ENCODE assay signal across 23 cellular contexts in genomic region chr12:20445693-20446092, GRCh38.
DNase-seq lines count a peak whose midpoint lies in the region; ATAC-seq and TF ChIP-seq lines count a peak whose summit lies in the region.
"Had no signal": no experiment of that assay in that cellular context is flagged by ENCODE, and none has a peak within 500 bp of the region (broad histone marks: within the 10 kb centered on the region; RNA-seq: fewer than 3 reads in every experiment).

No MANE protein-coding gene starts in this region.

- H2BK12ac ChIP-seq in mesenchymal stem cell (ENCODE audit: low read length in 2 of 2): no peak overlapping the region

- no peak for TF ChIP-seq POLR2A in gastroesophageal sphincter (IDR thresholded peaks at IDR 0.05)

- H3K4me3 ChIP-seq in cardiac fibroblast (replicated peaks in 1 of 2; ENCODE audit: low read depth in 2 of 2, low read length in 2 of 2): no peak overlapping the region
- no peak overlapping the region for H3K4me3 ChIP-seq in gastroesophageal sphincter
- no peak overlapping the region for H3K4me3 ChIP-seq in mesenchymal stem cell (ENCODE audit: insufficient read depth in 1 of 2, low read depth in 1 of 2, low read length in 2 of 2)
- H3K4me3 ChIP-seq in thoracic aorta: no peak overlapping the region
- H3K4me3 ChIP-seq: ovary, PC-9, right lobe of liver had no signal

- H4K8ac ChIP-seq in mesenchymal stem cell (ENCODE audit: low read length): no peak overlapping the region

- ATAC-seq in gastroesophageal sphincter (peak; percentile 59), thoracic aorta (ENCODE audit: insufficient number of reproducible peaks, low FRiP score, low read depth) (no peak), GM18870 (IDR thresholded peaks at IDR 0.05; ENCODE audit: unreplicated experiment) (no peak)
- ATAC-seq: left lobe of liver; natural killer cell treated with Interleukin-12 subunit alpha and Interleukin-12 subunit beta and Interleukin-15 and Interleukin-18, amount 100 ng/mL, for 72 hours had no signal

- no peak for TF ChIP-seq EP300 in gastroesophageal sphincter (IDR thresholded peaks at IDR 0.05)

- H3K79me1 ChIP-seq in mesenchymal stem cell (replicated peaks; ENCODE audit: low read length, poor library complexity, severe bottlenecking): no peaks in the 10 kb centered on the region

- H3K4me1 ChIP-seq in gastroesophageal sphincter: peaks cover 10 to 83% (median 22%) of the 10 kb centered on the region in 3 donors
- H3K4me1 ChIP-seq in mesenchymal stem cell (ENCODE audit: control insufficient read depth, insufficient read depth, low read depth, low read length): no peaks in the 10 kb centered on the region
- H3K4me1 ChIP-seq in thoracic aorta (ENCODE audit: control insufficient read depth in 1 of 2, low read depth in 2 of 2): peaks cover 21 to 70% of the 10 kb centered on the region in 2 donors
- H3K4me1 ChIP-seq: right lobe of liver had no signal

- no peak overlapping the region for H3K4ac ChIP-seq in mesenchymal stem cell (ENCODE audit: low read depth in 1 of 2, low read length in 2 of 2)

- no peak overlapping the region for H2AFZ ChIP-seq in mesenchymal stem cell (ENCODE audit: low read depth, low read length)
- H2AFZ ChIP-seq: PC-9 had no signal

- no peak overlapping the region for H3K14ac ChIP-seq in mesenchymal stem cell (ENCODE audit: low read length in 2 of 2)

- H2BK5ac ChIP-seq in mesenchymal stem cell (ENCODE audit: low read depth, low read length, poor library complexity, severe bottlenecking): no peak overlapping the region

- H3K27ac ChIP-seq in gastroesophageal sphincter (peak overlapping the region in 3 of 4 donors; percentile 24 to 67 (median 39)), mesenchymal stem cell (ENCODE audit: low read length, poor library complexity, severe bottlenecking) (no peak overlapping the region), thoracic aorta (peak overlapping the region; percentile 51 to 53)
- H3K27ac ChIP-seq: ovary, PC-9, right lobe of liver had no signal

- 33 to 46% methylated on average over 3 to 4 of the region's 4 CpGs for WGBS in gastroesophageal sphincter (ENCODE audit: low coverage in 1 of 2), 2 donors
- WGBS in mesenchymal stem cell: 100% methylated on average over 1 of the region's 4 CpGs

- no peak overlapping the region for H3K18ac ChIP-seq in mesenchymal stem cell (ENCODE audit: low read depth in 1 of 2, low read length in 2 of 2)

- no peak overlapping the region for H3K23ac ChIP-seq in mesenchymal stem cell (ENCODE audit: low read length in 2 of 2)

- no peak for TF ChIP-seq CTCF in cardiac fibroblast (IDR thresholded peaks at IDR 0.05; ENCODE audit: low read depth, low read length)
- no peak for TF ChIP-seq CTCF in gastroesophageal sphincter (IDR thresholded peaks at IDR 0.05)
- no peak for TF ChIP-seq CTCF in thoracic aorta (IDR thresholded peaks at IDR 0.05)

- H3K4me2 ChIP-seq in mesenchymal stem cell (ENCODE audit: low read length, poor library complexity, severe bottlenecking): no peak overlapping the region
- H3K4me2 ChIP-seq: PC-9 had no signal

- no peak overlapping the region for H2AK5ac ChIP-seq in mesenchymal stem cell (ENCODE audit: low read length, severe bottlenecking)

- H2BK120ac ChIP-seq in mesenchymal stem cell (ENCODE audit: low read depth, low read length): no peak overlapping the region

- H2BK15ac ChIP-seq in mesenchymal stem cell (ENCODE audit: low read depth, poor library complexity, severe bottlenecking): no peak overlapping the region

- no peaks in the 10 kb centered on the region for H3K27me3 ChIP-seq in gastroesophageal sphincter
- no peaks in the 10 kb centered on the region for H3K27me3 ChIP-seq in mesenchymal stem cell (ENCODE audit: control insufficient read depth in 1 of 2, insufficient read depth in 1 of 2, low read length in 2 of 2)
- H3K27me3 ChIP-seq in thoracic aorta (replicated peaks; ENCODE audit: insufficient read depth): no peaks in the 10 kb centered on the region
- H3K27me3 ChIP-seq: ovary, right lobe of liver had no signal

- DNase-seq in cardiac fibroblast (ENCODE audit: low read depth in 2 of 2) (peak; percentile 30 to 79), mesenchymal stem cell (peak; percentile 42), thoracic aorta (ENCODE audit: low spot score) (no peak), NCI-H1092 treated with DMSO at 0.1 percent for 48 hours (lab: John Stamatoyannopoulos, UW) (no peak), hypothalamus (lab: John Stamatoyannopoulos, UW) (no peak)
- DNase-seq: activated CD4-positive, alpha-beta T cell treated with anti-CD3 and anti-CD28 coated beads for 1 hour; activated gamma-delta T cell; CD4-positive, alpha-beta T cell; midbrain; NCI-H1417; NCI-H2107; NCI-H510A; NK-92 treated with Interleukin-12 subunit alpha and Interleukin-12 subunit beta, amount 100 ng/mL, for 24 hours; ovary; PC-9; right lobe of liver; SHP77 treated with DMSO at 0.1 percent for 48 hours; stimulated activated CD8-positive, alpha-beta memory T cell treated with anti-CD3 and anti-CD28 coated beads, Interleukin-4, amount 100 ng/mL, for 48 hours; trophoblast cell had no signal

- no peak overlapping the region for H4K91ac ChIP-seq in mesenchymal stem cell (ENCODE audit: low read length)

- H3K9ac ChIP-seq in mesenchymal stem cell (ENCODE audit: low read length): no peak overlapping the region

- H3K36me3 ChIP-seq in gastroesophageal sphincter (no peaks in the 10 kb centered on the region), mesenchymal stem cell (ENCODE audit: control insufficient read depth in 1 of 2, insufficient read depth in 2 of 2, low read depth in 1 of 2, low read length in 2 of 2) (no peaks in the 10 kb centered on the region), thoracic aorta (no peaks in the 10 kb centered on the region)
- H3K36me3 ChIP-seq: ovary, right lobe of liver had no signal

- H3K9me3 ChIP-seq in gastroesophageal sphincter (no peaks in the 10 kb centered on the region), mesenchymal stem cell (ENCODE audit: control insufficient read depth, low read length) (no peaks in the 10 kb centered on the region), thoracic aorta (no peaks in the 10 kb centered on the region)
- H3K9me3 ChIP-seq: ovary, right lobe of liver had no signal

Comparison
In these comparisons a context has a peak if more than half of its experiments do, and no peak if none do; other contexts are left out.
1. DNase-seq: peak in cardiac fibroblast (2 of 2) and mesenchymal stem cell (single experiment); none in thoracic aorta (single experiment), NCI-H1092 treated with DMSO at 0.1 percent for 48 hours (single experiment) and hypothalamus (0 of 51).